In genomic region chr6:170200458-170200891, GRCh38 we compare ENCODE assay signal across 19 cellular contexts.
DNase-seq lines count a peak whose midpoint lies in the region; ATAC-seq and TF ChIP-seq lines count a peak whose summit lies in the region.
"Had no signal": no experiment of that assay in that cellular context is flagged by ENCODE, and none has a peak within 500 bp of the region (broad histone marks: within the 10 kb centered on the region; RNA-seq: fewer than 3 reads in every experiment).

No MANE protein-coding gene starts in this region.

- DNase-seq in A172 (ENCODE audit: low spot score) (peak; percentile 41), RWPE1 (ENCODE audit: low spot score) (no peak), nephron progenitor cell (no peak), NCI-H2107 treated with DMSO at 0.1 percent for 48 hours (lab: John Stamatoyannopoulos, UW; ENCODE audit: unreplicated experiment) (no peak), DMS53 (lab: John Stamatoyannopoulos, UW) (no peak), GOT3 (lab: John Stamatoyannopoulos, UW) (no peak)
- DNase-seq: ACHN; activated CD4-positive, alpha-beta T cell treated with anti-CD3 and anti-CD28 coated beads, Interleukin-2, amount 50 U/mL, for 1 hour; activated naive CD4-positive, alpha-beta T cell treated with anti-CD3 and anti-CD28 coated beads for 36 hours; aorta; naive B cell; NCI-H187; NCI-H446 treated with DMSO at 0.1 percent for 48 hours; NK-92 treated with Interleukin-12 subunit alpha and Interleukin-12 subunit beta, amount 100 ng/mL, for 24 hours; small intestine; substantia nigra had no signal

- CTCF ChIA-PET in RWPE1 (lab: Yijun Ruan, JAX) = no interaction called here

- peaks cover 13% of the 10 kb centered on the region for H3K36me3 Mint-ChIP-seq in nephron progenitor cell (ENCODE audit: low read depth)
- H3K36me3 Mint-ChIP-seq: CD14-positive monocyte had no signal

- POLR2A ChIA-PET in RWPE1 (lab: Yijun Ruan, JAX; ENCODE audit: low non-redundant PET) = no interaction called here

- H3K9me3 Mint-ChIP-seq in nephron progenitor cell = peaks cover 35% of the 10 kb centered on the region

- H3K4me3 Mint-ChIP-seq in nephron progenitor cell = no peak overlapping the region
- H3K4me3 Mint-ChIP-seq: activated naive CD4-positive, alpha-beta T cell treated with anti-CD3 and anti-CD28 coated beads for 36 hours; CD14-positive monocyte; naive B cell had no signal

- H3K27ac Mint-ChIP-seq in nephron progenitor cell = peak overlapping the region; percentile 17
- H3K27ac Mint-ChIP-seq: activated naive CD4-positive, alpha-beta T cell treated with anti-CD3 and anti-CD28 coated beads for 36 hours; naive B cell had no signal

- peak overlapping the region; percentile 63 for H3K27ac ChIP-seq in RWPE1

- peaks cover 15% of the 10 kb centered on the region for H3K4me1 Mint-ChIP-seq in nephron progenitor cell
- H3K4me1 Mint-ChIP-seq: CD14-positive monocyte, naive B cell had no signal

- ATAC-seq in esophagus mucosa (peak; percentile 32), HG03354 (IDR thresholded peaks at IDR 0.05; ENCODE audit: poor library complexity, severe bottlenecking, unreplicated experiment) (no peak)

- TF ChIP-seq CTCF in RWPE1 (conservative IDR thresholded peaks at IDR 0.05; ENCODE audit: low read depth) = no peak
- TF ChIP-seq CTCF in nephron progenitor cell (IDR thresholded peaks at IDR 0.05) = no peak

- no peaks in the 10 kb centered on the region for H3K27me3 Mint-ChIP-seq in nephron progenitor cell (ENCODE audit: low read depth, poor library complexity)
